ENCODE assay signal across 33 cellular contexts in genomic region chr1:229975047-229975446, GRCh38.
"Had no signal": no experiment of that assay in that cellular context is flagged by ENCODE, and none has a peak within 500 bp of the region (broad histone marks: within the 10 kb centered on the region; RNA-seq: fewer than 3 reads in every experiment).

No MANE protein-coding gene starts in this region.

- DNase-seq: activated effector memory CD4-positive, alpha-beta T cell treated with anti-CD3 and anti-CD28 coated beads, Interleukin-2, amount 50 U/mL, for 16 hours; activated effector memory CD4-positive, alpha-beta T cell treated with Interleukin-2 at 50 U/mL for 16 hours; activated gamma-delta T cell; activated gamma-delta T cell treated with Interleukin-2 at 50 U/mL for 16 hours; activated naive CD4-positive, alpha-beta T cell; activated naive CD4-positive, alpha-beta T cell treated with anti-CD3 and anti-CD28 coated beads for 36 hours; activated naive CD4-positive, alpha-beta T cell treated with anti-CD3 and anti-CD28 coated beads, Interleukin-2, amount 10 ng/mL, durations not matched to agents 7 days and 5 days; activated naive CD4-positive, alpha-beta T cell treated with anti-CD3 and anti-CD28 coated beads, Interleukin-2, amount 50 U/mL, for 16 hours; activated naive CD4-positive, alpha-beta T cell treated with Interleukin-2 at 50 U/mL for 16 hours; activated naive CD8-positive, alpha-beta T cell treated with anti-CD3 and anti-CD28 coated beads for 36 hours; activated naive CD8-positive, alpha-beta T cell treated with anti-CD3 and anti-CD28 coated beads, Interleukin-2, amount 10 ng/mL, durations not matched to agents 7 days and 5 days; activated naive CD8-positive, alpha-beta T cell treated with anti-CD3 and anti-CD28 coated beads, Interleukin-2, amount 50 U/mL, for 24 hours; activated T-cell treated with anti-CD3 and anti-CD28 coated beads, Interleukin-2, amount 50 U/mL, for 1 hour; activated T-cell treated with anti-CD3 and anti-CD28 coated beads, Interleukin-2, amount 50 U/mL, for 24 hours; activated T-cell treated with anti-CD3 and anti-CD28 coated beads, Interleukin-2, amount 50 U/mL, for 4 hours; activated T-cell treated with anti-CD3 and anti-CD28 coated beads, Interleukin-2, amount 50 U/mL, for 48 hours; activated T-cell treated with anti-CD3 and anti-CD28 coated beads, Interleukin-2, amount 50 U/mL, for 72 hours; adrenal gland; amniotic stem cell; amygdala; anterior cingulate cortex; aorta; body of pancreas; brain microvascular endothelial cell; caudate nucleus; central memory CD4-positive, alpha-beta T cell; cerebellar nuclear complex had no signal

- H3K4me3 ChIP-seq: adrenal gland, body of pancreas, breast epithelium, cardiac muscle cell had no signal

- FAIRE-seq: astrocyte, bronchial epithelial cell had no signal

- H3K27ac ChIP-seq: adrenal gland, body of pancreas, brain microvascular endothelial cell, breast epithelium, cardiac muscle cell had no signal

- H3K36me3 ChIP-seq: adrenal gland, brain microvascular endothelial cell, breast epithelium, cardiac muscle cell had no signal

- H3K27me3 ChIP-seq: adrenal gland, body of pancreas, brain microvascular endothelial cell, breast epithelium, cardiac muscle cell had no signal

- H3K4me1 ChIP-seq: adrenal gland, body of pancreas, breast epithelium had no signal

- ATAC-seq: activated naive CD4-positive, alpha-beta T cell treated with anti-CD3 and anti-CD28 coated beads, Interleukin-2, amount 50 U/mL, for 72 hours; activated naive CD8-positive, alpha-beta T cell treated with anti-CD3 and anti-CD28 coated beads, Interleukin-2, amount 50 U/mL, for 24 hours; activated T-cell treated with anti-CD3 and anti-CD28 coated beads, Interleukin-2, amount 50 U/mL, for 4 hours; activated T-cell treated with anti-CD3 and anti-CD28 coated beads, Interleukin-2, amount 50 U/mL, for 72 hours; activated T-helper 17 cell treated with anti-CD3 and anti-CD28 coated beads, Interleukin-2, amount 50 U/mL, for 72 hours; body of pancreas had no signal
